8 cellular contexts compared by ENCODE assay signal in the genomic region with DNA sequence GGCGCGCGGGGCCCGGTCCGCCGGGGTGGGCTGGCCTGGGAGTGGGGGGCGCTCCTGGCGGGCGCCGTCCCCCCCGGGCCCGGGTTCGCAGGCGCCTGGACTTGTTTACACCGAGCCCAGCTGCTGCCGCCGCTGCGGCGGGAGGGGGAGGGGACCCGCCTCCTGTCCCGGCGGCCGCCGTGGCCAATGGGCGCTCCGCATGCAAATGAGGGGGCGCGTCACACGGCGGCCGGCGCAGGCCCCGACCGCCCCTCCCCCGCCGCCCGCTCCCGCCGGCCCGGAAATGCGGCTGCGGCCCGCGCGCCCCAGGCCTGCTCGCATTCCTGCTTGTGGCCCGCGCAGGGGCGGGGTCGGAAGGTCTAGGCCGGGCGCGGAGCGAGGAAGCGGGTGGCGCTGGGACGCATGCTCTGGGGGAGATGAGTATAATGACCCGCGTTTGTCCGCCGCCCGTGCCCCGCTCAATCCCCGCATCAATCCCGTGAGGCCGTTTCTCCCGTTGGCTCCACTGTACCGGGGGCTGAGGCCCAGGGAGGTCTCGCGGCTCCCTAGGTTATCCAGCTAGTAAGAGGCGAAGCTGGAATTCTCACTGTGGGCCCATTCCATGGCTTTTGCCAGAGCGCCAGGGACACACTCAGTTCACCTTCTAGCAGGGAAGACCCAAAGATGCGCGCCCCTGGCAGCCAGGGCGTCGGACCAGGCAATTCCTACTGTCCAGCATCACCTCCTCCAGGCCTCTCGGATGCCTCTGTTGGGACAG. TPM values are rescaled to one million over a fixed set of nuclear protein-coding genes. Genes with fewer than 3 reads are reported as not detected.
DNase-seq lines count a peak whose midpoint lies in the region; ATAC-seq and TF ChIP-seq lines count a peak whose summit lies in the region.

A gene with protein sequence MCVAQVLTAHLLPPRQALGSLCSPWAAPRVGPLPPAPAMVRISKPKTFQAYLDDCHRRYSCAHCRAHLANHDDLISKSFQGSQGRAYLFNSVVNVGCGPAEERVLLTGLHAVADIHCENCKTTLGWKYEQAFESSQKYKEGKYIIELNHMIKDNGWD (minus strand): TSS at position 109 of the 757 bp plus-strand sequence. CDS start 731 bp downstream, outside the sequence.

- H3K4me3 Mint-ChIP-seq in activated CD4-positive, alpha-beta memory T cell treated with anti-CD3 and anti-CD28 coated beads, Interleukin-2, amount 10 ng/mL, durations not matched to agents 7 days and 5 days: peak within 1 kb of the TSS; percentile 85

- DNase-seq in GM12865 (ENCODE audit: low read depth): peak; percentile 95
- DNase-seq in NCI-H524 (lab: John Stamatoyannopoulos, UW): peak; percentile 76 to 92
- DNase-seq in activated CD4-positive, alpha-beta memory T cell treated with anti-CD3 and anti-CD28 coated beads, Interleukin-2, amount 10 ng/mL, durations not matched to agents 7 days and 5 days: peak; percentile 94
- DNase-seq in dermis blood vessel endothelial cell: peak; percentile 93
- DNase-seq in left lung: peak; percentile 93 to 98
- peak; percentile 88 to 90 for DNase-seq in stimulated activated CD4-positive, alpha-beta T cell treated with anti-CD3 and anti-CD28 coated beads, Interleukin-2, amount 100 ng/mL, for 24 hours

- peak within 1 kb of the TSS; percentile 90 to 98 for H3K27ac ChIP-seq in left lung

- CTCF ChIA-PET in activated CD4-positive, alpha-beta memory T cell treated with anti-CD3 and anti-CD28 coated beads, Interleukin-2, amount 10 ng/mL, durations not matched to agents 7 days and 5 days (lab: Charles Lee): interaction anchor here (1.6 kb wide), 1 partner anchor 16 kb away, joined by 4 read pairs; no protein-coding TSS in a partner anchor

- H3K4me3 ChIP-seq in GM12865 (ENCODE audit: low read depth, low read length): peak within 1 kb of the TSS; percentile 76
- H3K4me3 ChIP-seq in left lung: peak within 1 kb of the TSS; percentile 63 to 73

- POLR2A ChIA-PET in activated CD4-positive, alpha-beta memory T cell treated with anti-CD3 and anti-CD28 coated beads, Interleukin-2, amount 10 ng/mL, durations not matched to agents 7 days and 5 days (lab: Charles Lee): interaction anchor here (0.7 to 3.3 kb wide), 9 partner anchors 14 to 322 kb away, joined by 3 to 32 read pairs (median 3); a partner anchor contains a TSS

- H3K4me1 Mint-ChIP-seq in activated CD4-positive, alpha-beta memory T cell treated with anti-CD3 and anti-CD28 coated beads, Interleukin-2, amount 10 ng/mL, durations not matched to agents 7 days and 5 days: peaks cover 47% of the 10 kb centered on the region

- no peak for TF ChIP-seq CTCF in GM12865 (IDR thresholded peaks at IDR 0.05; ENCODE audit: insufficient read depth, low read depth, low read length, missing control alignments)
- TF ChIP-seq CTCF in left lung (IDR thresholded peaks at IDR 0.05): no peak

- peaks cover 55% of the 10 kb centered on the region for H3K36me3 Mint-ChIP-seq in activated CD4-positive, alpha-beta memory T cell treated with anti-CD3 and anti-CD28 coated beads, Interleukin-2, amount 10 ng/mL, durations not matched to agents 7 days and 5 days (ENCODE audit: low read depth)

- H3K9me3 Mint-ChIP-seq in activated CD4-positive, alpha-beta memory T cell treated with anti-CD3 and anti-CD28 coated beads, Interleukin-2, amount 10 ng/mL, durations not matched to agents 7 days and 5 days: peaks cover 31% of the 10 kb centered on the region

- peaks cover 0 to 14% of the 10 kb centered on the region in 2 donors for H3K36me3 ChIP-seq in left lung

- H3K4me1 ChIP-seq in left lung: peaks cover 22 to 49% of the 10 kb centered on the region in 2 donors

- no peaks in the 10 kb centered on the region for H3K27me3 Mint-ChIP-seq in activated CD4-positive, alpha-beta memory T cell treated with anti-CD3 and anti-CD28 coated beads, Interleukin-2, amount 10 ng/mL, durations not matched to agents 7 days and 5 days

- intact Hi-C loops in left lung (cut with DNase I): no loop called here

- H3K27ac Mint-ChIP-seq in activated CD4-positive, alpha-beta memory T cell treated with anti-CD3 and anti-CD28 coated beads, Interleukin-2, amount 10 ng/mL, durations not matched to agents 7 days and 5 days: peak within 1 kb of the TSS; percentile 89

- no peaks in the 10 kb centered on the region for H3K27me3 ChIP-seq in left lung

- ATAC-seq in HG02973 (IDR thresholded peaks at IDR 0.05; ENCODE audit: unreplicated experiment) (peak; percentile 40), left lung (peak; percentile 61), GM19452 (IDR thresholded peaks at IDR 0.05; ENCODE audit: unreplicated experiment) (no peak)

- peaks cover 4 to 35% of the 10 kb centered on the region in 2 donors for H3K9me3 ChIP-seq in left lung

RNA-seq across cellular contexts. Expression of the gene that starts here (rescaled TPM):
- 100 to 1,000 TPM in 1 of 2 experiments, 10 to 100 TPM in 1; 99.4 to 106 TPM for total RNA-seq in activated CD4-positive, alpha-beta memory T cell treated with anti-CD3 and anti-CD28 coated beads, Interleukin-2, amount 10 ng/mL, durations not matched to agents 7 days and 5 days
- total RNA-seq in dermis blood vessel endothelial cell: 25.0 and 28.2 TPM in 2 replicates
- total RNA-seq in left lung: 10 to 100 TPM; 57.5 to 79.5 TPM
